17 cellular contexts compared by ENCODE assay signal in genomic region chr2:127177617-127178278, GRCh38. TPM values are rescaled to one million over a fixed set of nuclear protein-coding genes. Genes with fewer than 3 reads are reported as not detected.
"Had no signal": no experiment of that assay in that cellular context is flagged by ENCODE, and none has a peak within 500 bp of the region (broad histone marks: within the 10 kb centered on the region; RNA-seq: fewer than 3 reads in every experiment).

No MANE protein-coding gene starts in this region.

- H3K27me3 ChIP-seq: cardiac muscle cell, gastrocnemius medialis, heart left ventricle, pancreas had no signal

- H3K36me3 ChIP-seq: cardiac muscle cell, gastrocnemius medialis, heart left ventricle, pancreas had no signal

- H3K27me3 Mint-ChIP-seq: activated CD8-positive, alpha-beta T cell treated with anti-CD3 and anti-CD28 coated beads for 36 hours; activated naive CD8-positive, alpha-beta T cell had no signal

- H3K4me3 Mint-ChIP-seq: activated CD8-positive, alpha-beta T cell treated with anti-CD3 and anti-CD28 coated beads for 36 hours; activated naive CD8-positive, alpha-beta T cell; activated T-cell treated with anti-CD3 and anti-CD28 coated beads, Interleukin-2, amount 50 U/mL, for 4 hours; natural killer cell; stimulated activated naive B cell treated with anti-CD40 and anti-IgM and Interleukin-4, amounts not matched to agents 10 μg/mL and 1 μg/mL and 100 μg/mL, for 72 hours had no signal

- DNase-seq: activated CD4-positive, alpha-beta T cell treated with anti-CD3 and anti-CD28 coated beads for 48 hours; activated CD4-positive, CD25-positive, alpha-beta regulatory T cell; activated CD8-positive, alpha-beta T cell treated with anti-CD3 and anti-CD28 coated beads for 36 hours; activated gamma-delta T cell treated with Interleukin-2 at 50 U/mL for 16 hours; activated T-cell treated with anti-CD3 and anti-CD28 coated beads, Interleukin-2, amount 50 U/mL, for 4 hours; amniotic stem cell; heart left ventricle; natural killer cell; pancreas; stimulated activated naive B cell treated with anti-CD40 and anti-IgM and Interleukin-4, amounts not matched to agents 10 μg/mL and 1 μg/mL and 100 μg/mL, for 72 hours; T-helper 1 cell; T1000; trophoblast cell had no signal

- H3K27ac ChIP-seq: cardiac muscle cell, gastrocnemius medialis, pancreas had no signal

- H3K4me1 ChIP-seq: pancreas had no signal

- ATAC-seq: activated CD8-positive, alpha-beta T cell treated with anti-CD3 and anti-CD28 coated beads for 36 hours; activated T-cell treated with anti-CD3 and anti-CD28 coated beads, Interleukin-2, amount 50 U/mL, for 4 hours; natural killer cell; stimulated activated naive B cell treated with anti-CD40 and anti-IgM and Interleukin-4, amounts not matched to agents 10 μg/mL and 1 μg/mL and 100 μg/mL, for 72 hours had no signal

- H3K36me3 Mint-ChIP-seq: activated naive CD8-positive, alpha-beta T cell had no signal

- H3K4me3 ChIP-seq: cardiac muscle cell, gastrocnemius medialis, heart left ventricle, pancreas had no signal

- H3K9me3 ChIP-seq: gastrocnemius medialis, pancreas had no signal

- H3K27ac Mint-ChIP-seq: activated CD8-positive, alpha-beta T cell treated with anti-CD3 and anti-CD28 coated beads for 36 hours; activated naive CD8-positive, alpha-beta T cell; natural killer cell; stimulated activated naive B cell treated with anti-CD40 and anti-IgM and Interleukin-4, amounts not matched to agents 10 μg/mL and 1 μg/mL and 100 μg/mL, for 72 hours had no signal

- FAIRE-seq: pancreas had no signal

RNA-seq across cellular contexts. Expression of gene CYP27C1, which starts 42.4 kb away (rescaled TPM):
- total RNA-seq: activated CD8-positive, alpha-beta T cell treated with anti-CD3 and anti-CD28 coated beads for 36 hours; activated T-cell treated with anti-CD3 and anti-CD28 coated beads, Interleukin-2, amount 50 U/mL, for 4 hours; gastrocnemius medialis; natural killer cell; pulmonary artery endothelial cell had no signal
